ENCODE assay signal across 8 cellular contexts in genomic region chr4:13548984-13549546, GRCh38. TPM values are rescaled to one million over a fixed set of nuclear protein-coding genes. Genes with fewer than 3 reads are reported as not detected.
DNase-seq lines count a peak whose midpoint lies in the region; ATAC-seq and TF ChIP-seq lines count a peak whose summit lies in the region.

No MANE protein-coding gene starts in this region.

- intact Hi-C loops in breast epithelium (cut with DNase I; ENCODE audit: low total_unique reads) = loop anchor here (5.0 to 10.0 kb wide), 2 partner anchors 362 to 694 kb away; no protein-coding TSS in a partner anchor

- peaks cover 0 to 14% of the 10 kb centered on the region in 2 donors for H3K9me3 ChIP-seq in breast epithelium

- DNase-seq in AG04449 (ENCODE audit: low read depth, low spot score) (peak; percentile 9), NCI-H2171 (lab: John Stamatoyannopoulos, UW) (peak; percentile 25), breast epithelium (ENCODE audit: low spot score in 2 of 2) (peak; percentile 56 to 68), iris pigment epithelial cell (ENCODE audit: low read depth) (peak; percentile 66)
- DNase-seq in stimulated activated CD4-positive, alpha-beta T cell treated with anti-CD3 and anti-CD28 coated beads, Interleukin-15, amount 100 ng/mL, for 24 hours = peak; percentile 90

- peak overlapping the region; percentile 59 for H3K4me3 ChIP-seq in AG04449 (ENCODE audit: low read depth, low read length)
- H3K4me3 ChIP-seq in breast epithelium = peak overlapping the region in 2 of 3 donors; percentile 20 to 56

- TF ChIP-seq CTCF in AG04449 (IDR thresholded peaks at IDR 0.05; ENCODE audit: insufficient read depth, low read length, missing control alignments) (peak; percentile 79), VCaP (conservative IDR thresholded peaks at IDR 0.05) (peak; percentile 82), breast epithelium (IDR thresholded peaks at IDR 0.05) (peak in 2 of 3 donors; percentile 67 to 84)

- peaks cover 6 to 7% of the 10 kb centered on the region in 2 donors for H3K4me1 ChIP-seq in breast epithelium

- CTCF ChIA-PET in AG04449 (lab: Yijun Ruan, JAX) = interaction anchor here (0.6 to 7.6 kb wide), 10 partner anchors 9 to 822 kb away, joined by 3 to 68 read pairs (median 4); no protein-coding TSS in a partner anchor

- H3K36me3 ChIP-seq in breast epithelium = no peaks in the 10 kb centered on the region

- H3K27ac ChIP-seq in VCaP = no peak overlapping the region
- no peak overlapping the region for H3K27ac ChIP-seq in breast epithelium

- POLR2A ChIA-PET in AG04449 (lab: Yijun Ruan, JAX) = no interaction called here

- H3K27me3 ChIP-seq in breast epithelium = peaks cover 19 to 61% of the 10 kb centered on the region in 2 donors

- peak; percentile 73 for ATAC-seq in GM18867 (IDR thresholded peaks at IDR 0.05; ENCODE audit: unreplicated experiment)
- ATAC-seq in HG03103 (IDR thresholded peaks at IDR 0.05; ENCODE audit: low read depth, unreplicated experiment) = peak; percentile 68

- TF ChIP-seq POLR2A in breast epithelium (IDR thresholded peaks at IDR 0.05) = no peak

RNA-seq across cellular contexts. Expression of gene NKX3-2, which starts 4.8 kb away (rescaled TPM):
- total RNA-seq in breast epithelium = under 1 TPM in 1 of 3 donors, not detected in 2; under 0.01 TPM

Comparison
In these comparisons a context has a peak if more than half of its experiments do, and no peak if none do; other contexts are left out.
1. DNase-seq: peak in every context shown above with its lines; median percentile 90 in stimulated activated CD4-positive, alpha-beta T cell treated with anti-CD3 and anti-CD28 coated beads, Interleukin-15, amount 100 ng/mL, for 24 hours; 66 in iris pigment epithelial cell; 62 in breast epithelium; 25 in NCI-H2171; 9 in AG04449.